Comparison of ENCODE assay signal across 8 cellular contexts in the genomic region with DNA sequence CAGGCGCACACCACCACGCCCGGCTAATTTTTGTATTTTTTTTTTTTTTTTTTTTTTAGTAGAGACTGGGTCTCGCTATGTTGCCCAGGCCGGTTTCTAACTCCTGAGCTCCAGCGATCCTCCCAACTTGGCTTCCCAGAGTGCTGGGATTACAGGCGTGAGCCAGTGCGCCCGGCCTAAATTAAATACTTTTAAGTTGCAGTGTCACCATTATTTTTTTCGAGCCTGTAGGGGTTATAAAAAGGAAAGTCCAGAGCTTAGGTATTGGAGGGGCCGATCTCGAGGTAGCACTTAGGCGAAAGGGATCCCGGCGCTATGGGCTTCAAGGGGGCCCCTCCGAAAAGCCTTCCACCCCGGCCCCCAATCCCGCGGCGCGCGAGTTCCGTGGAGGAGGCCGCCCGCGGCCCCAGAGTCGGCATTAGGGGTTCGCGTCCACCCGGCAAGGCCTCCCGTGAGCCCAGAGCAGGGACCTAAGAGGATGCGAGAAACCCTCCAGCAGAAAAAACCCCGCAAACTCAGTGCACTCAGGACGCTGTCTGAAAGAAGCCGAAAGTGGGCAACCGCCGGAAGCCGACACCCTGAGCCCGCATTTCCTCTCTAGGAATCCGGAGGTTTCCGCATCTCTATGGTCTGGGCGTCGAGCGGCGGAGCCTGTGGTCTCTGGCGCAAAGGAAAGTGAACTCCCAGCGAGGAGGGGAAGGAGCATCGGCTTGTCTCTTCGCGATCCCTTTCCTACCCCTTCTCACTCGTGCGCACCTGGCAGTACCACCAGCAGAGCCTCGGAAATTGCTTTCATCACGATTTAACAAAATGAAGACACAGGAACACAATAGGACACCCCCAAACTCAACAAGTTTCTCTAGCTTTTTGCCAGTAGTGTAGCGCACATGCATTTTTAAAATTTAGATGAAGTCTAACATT. TPM values are rescaled to one million over a fixed set of nuclear protein-coding genes. Genes with fewer than 3 reads are reported as not detected.
DNase-seq lines count a peak whose midpoint lies in the region; ATAC-seq, FAIRE-seq and TF ChIP-seq lines count a peak whose summit lies in the region.

No MANE protein-coding gene starts in this region.

- DNase-seq in NK-92 treated with Interleukin-12 subunit alpha and Interleukin-12 subunit beta, amount 100 ng/mL, for 24 hours (lab: John Stamatoyannopoulos, UW) = peak; percentile 78
- DNase-seq in NK-92 (lab: John Stamatoyannopoulos, UW; ENCODE audit: unreplicated experiment) (no peak), NCI-H2171 (lab: John Stamatoyannopoulos, UW) (peak; percentile 85), WERI-Rb-1 (peak; percentile 95), breast epithelium (ENCODE audit: low spot score in 2 of 2) (peak; percentile 69 to 80), iPS-NIHi7 (ENCODE audit: extremely low spot score) (peak; percentile 94), small intestine (peak; percentile 86)

- no peak for TF ChIP-seq CTCF in WERI-Rb-1 (IDR thresholded peaks at IDR 0.05; ENCODE audit: low read depth, low read length)
- TF ChIP-seq CTCF in breast epithelium (IDR thresholded peaks at IDR 0.05) = no peak

- no peaks in the 10 kb centered on the region for H3K27me3 ChIP-seq in WERI-Rb-1 (ENCODE audit: insufficient read depth, low read depth, severe bottlenecking)
- H3K27me3 ChIP-seq in breast epithelium = no peaks in the 10 kb centered on the region
- H3K27me3 ChIP-seq in small intestine (ENCODE audit: control insufficient read depth in 2 of 2, insufficient read depth in 2 of 2, low read length in 2 of 2) = no peaks in the 10 kb centered on the region

- TF ChIP-seq POLR2A in breast epithelium (IDR thresholded peaks at IDR 0.05) = peak; percentile 20

- H3K36me3 ChIP-seq in WERI-Rb-1 = no peaks in the 10 kb centered on the region
- no peaks in the 10 kb centered on the region for H3K36me3 ChIP-seq in breast epithelium
- H3K36me3 ChIP-seq in small intestine (ENCODE audit: control insufficient read depth in 2 of 2, insufficient read depth in 2 of 2, low read length in 2 of 2) = no peaks in the 10 kb centered on the region

- intact Hi-C loops in breast epithelium (cut with DNase I; ENCODE audit: low total_unique reads) = no loop called here

- H3K4me3 ChIP-seq in WERI-Rb-1 (ENCODE audit: low read depth, low read length) (peak overlapping the region; percentile 70), breast epithelium (peak overlapping the region; percentile 68 to 75 (median 71)), small intestine (ENCODE audit: low read depth in 1 of 2, low read length in 2 of 2) (peak overlapping the region; percentile 58 to 66)

- peak; percentile 62 for ATAC-seq in HG03064 (IDR thresholded peaks at IDR 0.05; ENCODE audit: low read depth, unreplicated experiment)

- no peaks in the 10 kb centered on the region for H3K4me1 ChIP-seq in breast epithelium
- H3K4me1 ChIP-seq in small intestine (ENCODE audit: control insufficient read depth in 2 of 2, insufficient read depth in 1 of 2, low read depth in 1 of 2, low read length in 1 of 2) = peaks cover 0 to 4% of the 10 kb centered on the region in 2 donors

- no peak for FAIRE-seq in small intestine (lab: Jason Lieb, UNC)

- 3 to 7% (median 5%) methylated on average over 49 to 55 of the region's 55 CpGs for WGBS in small intestine, 3 donors

- H3K27ac ChIP-seq in WERI-Rb-1 = peak overlapping the region; percentile 85
- H3K27ac ChIP-seq in breast epithelium = peak overlapping the region; percentile 93
- peak overlapping the region; percentile 56 to 89 for H3K27ac ChIP-seq in small intestine (ENCODE audit: low read depth in 1 of 2, low read length in 1 of 2)

- H3K9me3 ChIP-seq in WERI-Rb-1 (ENCODE audit: severe bottlenecking) (no peaks in the 10 kb centered on the region), breast epithelium (no peaks in the 10 kb centered on the region), small intestine (ENCODE audit: control insufficient read depth, low read depth) (no peaks in the 10 kb centered on the region)

RNA-seq across cellular contexts. Expression of a gene that starts 14.1 kb away (rescaled TPM):
- total RNA-seq in breast epithelium = 1 to 10 TPM; 1.6 to 6.9 (median 5.0) TPM
- polyA plus RNA-seq in small intestine = 1 to 10 TPM; 2.4 to 4.7 (median 4.5) TPM
